1 cellular context compared by ENCODE assay signal in the genomic region with DNA sequence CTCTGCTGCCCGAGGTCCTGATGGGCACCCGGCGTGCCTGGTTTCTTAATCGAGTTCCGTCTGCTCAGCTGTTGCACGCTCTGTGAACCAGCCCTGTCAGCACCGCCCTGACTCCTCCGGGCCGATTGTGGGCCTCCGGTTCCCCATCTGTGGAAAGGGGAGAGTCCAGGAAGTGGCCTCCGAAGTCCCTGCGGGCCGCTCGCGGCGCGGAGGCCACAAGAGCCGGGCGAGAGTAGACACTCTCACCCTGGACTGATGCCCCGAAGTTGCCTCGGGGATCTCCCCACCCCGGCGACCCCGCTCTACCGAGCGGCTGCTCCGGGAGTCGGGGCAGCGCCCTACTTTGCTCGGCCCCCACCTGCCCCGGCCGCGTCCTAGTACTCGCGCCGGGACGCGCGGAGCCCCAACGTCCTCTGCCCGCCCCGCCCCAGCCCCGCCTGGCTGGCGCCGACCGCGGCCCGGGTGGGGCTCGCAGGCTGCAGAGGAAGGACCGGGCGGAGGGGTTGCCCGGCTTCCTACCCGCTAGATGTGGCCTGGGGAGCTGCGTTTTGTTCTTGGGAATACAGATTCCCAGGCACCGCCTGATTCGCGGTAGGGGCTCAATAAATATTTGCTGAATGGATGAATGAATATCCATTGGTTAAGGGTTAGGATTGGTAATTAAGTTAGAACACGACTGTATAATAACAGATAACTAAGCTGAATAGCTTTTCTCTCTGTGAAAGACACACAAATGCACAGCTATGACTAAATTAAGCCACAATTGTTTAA.
TF ChIP-seq lines count a peak whose summit lies in the region.

No MANE protein-coding gene starts in this region.

TF ChIP-seq in IMR-90, 13 proteins besides CTCF, POLR2A, EP300 and RAD21:
- TF ChIP-seq RCOR1 (IDR thresholded peaks at IDR 0.05; ENCODE audit: insufficient replicate concordance, low read length): peak; percentile 8
- peak; percentile 12; the same call in 1 of the 2 replicates for TF ChIP-seq MAZ (IDR thresholded peaks at IDR 0.05; ENCODE audit: borderline replicate concordance, low read depth, low read length)
- no peak for TF ChIP-seq CHD1 (IDR thresholded peaks at IDR 0.05; ENCODE audit: low read depth, low read length)
- TF ChIP-seq ELK1 (IDR thresholded peaks at IDR 0.05; ENCODE audit: borderline replicate concordance, low read depth, low read length): no peak
- TF ChIP-seq RFX5 (IDR thresholded peaks at IDR 0.05; ENCODE audit: low read depth, low read length): no peak
TF ChIP-seq in IMR-90: peak in this region for 2.
